ENCODE assay signal across 1 cellular context in the genomic region with DNA sequence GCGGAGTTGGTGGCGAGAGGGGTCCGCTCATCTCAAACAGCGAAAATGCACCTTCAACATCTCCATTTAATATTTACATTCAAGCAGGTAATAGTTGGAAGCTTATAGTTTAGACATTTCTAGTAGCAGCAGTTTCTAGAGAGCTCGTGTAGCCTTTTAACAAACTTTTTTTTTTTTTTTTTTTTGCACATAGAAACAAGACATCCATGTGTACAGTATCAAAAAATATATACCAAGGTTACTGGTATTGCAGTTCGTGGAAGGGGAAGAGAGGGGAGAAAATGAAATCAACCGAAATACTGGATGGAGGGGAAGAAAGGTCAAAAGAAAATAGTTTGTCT.
TF ChIP-seq lines count a peak whose summit lies in the region.

No MANE protein-coding gene starts in this region.

TF ChIP-seq in K562, 482 proteins besides CTCF, POLR2A, EP300 and RAD21 (continued from another document):
- TF ChIP-seq, protein P1, sequence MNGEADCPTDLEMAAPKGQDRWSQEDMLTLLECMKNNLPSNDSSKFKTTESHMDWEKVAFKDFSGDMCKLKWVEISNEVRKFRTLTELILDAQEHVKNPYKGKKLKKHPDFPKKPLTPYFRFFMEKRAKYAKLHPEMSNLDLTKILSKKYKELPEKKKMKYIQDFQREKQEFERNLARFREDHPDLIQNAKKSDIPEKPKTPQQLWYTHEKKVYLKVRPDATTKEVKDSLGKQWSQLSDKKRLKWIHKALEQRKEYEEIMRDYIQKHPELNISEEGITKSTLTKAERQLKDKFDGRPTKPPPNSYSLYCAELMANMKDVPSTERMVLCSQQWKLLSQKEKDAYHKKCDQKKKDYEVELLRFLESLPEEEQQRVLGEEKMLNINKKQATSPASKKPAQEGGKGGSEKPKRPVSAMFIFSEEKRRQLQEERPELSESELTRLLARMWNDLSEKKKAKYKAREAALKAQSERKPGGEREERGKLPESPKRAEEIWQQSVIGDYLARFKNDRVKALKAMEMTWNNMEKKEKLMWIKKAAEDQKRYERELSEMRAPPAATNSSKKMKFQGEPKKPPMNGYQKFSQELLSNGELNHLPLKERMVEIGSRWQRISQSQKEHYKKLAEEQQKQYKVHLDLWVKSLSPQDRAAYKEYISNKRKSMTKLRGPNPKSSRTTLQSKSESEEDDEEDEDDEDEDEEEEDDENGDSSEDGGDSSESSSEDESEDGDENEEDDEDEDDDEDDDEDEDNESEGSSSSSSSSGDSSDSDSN (IDR thresholded peaks at IDR 0.05; ENCODE audit: borderline replicate concordance in 1 of 2, low read depth in 2 of 2, low read length in 2 of 2) = 0 out of 4 replicates have a peak, but pooled peaks of 1 of the 2 experiments have one; percentile 17
- TF ChIP-seq, protein P2, sequence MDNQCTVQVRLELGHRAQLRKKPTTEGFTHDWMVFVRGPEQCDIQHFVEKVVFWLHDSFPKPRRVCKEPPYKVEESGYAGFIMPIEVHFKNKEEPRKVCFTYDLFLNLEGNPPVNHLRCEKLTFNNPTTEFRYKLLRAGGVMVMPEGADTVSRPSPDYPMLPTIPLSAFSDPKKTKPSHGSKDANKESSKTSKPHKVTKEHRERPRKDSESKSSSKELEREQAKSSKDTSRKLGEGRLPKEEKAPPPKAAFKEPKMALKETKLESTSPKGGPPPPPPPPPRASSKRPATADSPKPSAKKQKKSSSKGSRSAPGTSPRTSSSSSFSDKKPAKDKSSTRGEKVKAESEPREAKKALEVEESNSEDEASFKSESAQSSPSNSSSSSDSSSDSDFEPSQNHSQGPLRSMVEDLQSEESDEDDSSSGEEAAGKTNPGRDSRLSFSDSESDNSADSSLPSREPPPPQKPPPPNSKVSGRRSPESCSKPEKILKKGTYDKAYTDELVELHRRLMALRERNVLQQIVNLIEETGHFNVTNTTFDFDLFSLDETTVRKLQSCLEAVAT (IDR thresholded peaks at IDR 0.05) = 0 out of 4 replicates have a peak, but pooled peaks of 1 of the 2 experiments have one; percentile 25
- 0 out of 2 replicates have a peak, but pooled peaks have one; percentile 14 for TF ChIP-seq FOXJ2 (tag; IDR thresholded peaks at IDR 0.05)
